ENCODE assay signal across 12 cellular contexts in the genomic region with DNA sequence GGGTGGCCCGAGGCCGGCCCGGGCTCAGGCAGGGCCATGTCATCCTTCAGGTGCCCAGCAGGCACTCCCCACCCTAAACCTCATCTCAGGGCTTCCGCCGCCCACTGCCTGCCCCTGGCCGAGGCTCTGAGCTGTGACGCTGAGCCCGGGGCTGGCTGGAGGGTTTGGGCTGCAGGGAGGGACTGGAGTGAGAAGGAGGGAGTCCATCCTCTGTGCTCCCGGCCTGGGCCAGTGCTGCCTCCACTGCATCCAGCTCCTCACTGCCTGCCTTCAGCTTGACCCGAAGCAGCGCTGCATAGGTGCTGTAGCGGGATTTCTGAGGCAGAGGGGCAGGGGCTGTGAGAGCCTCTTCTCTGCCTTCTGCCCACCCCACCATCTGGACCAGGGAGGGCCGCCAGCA. TPM values are rescaled to one million over a fixed set of nuclear protein-coding genes. Genes with fewer than 3 reads are reported as not detected.
DNase-seq lines count a peak whose midpoint lies in the region; ATAC-seq, FAIRE-seq and TF ChIP-seq lines count a peak whose summit lies in the region.
"Had no signal": no experiment of that assay in that cellular context is flagged by ENCODE, and none has a peak within 500 bp of the region (broad histone marks: within the 10 kb centered on the region; RNA-seq: fewer than 3 reads in every experiment).

No MANE protein-coding gene starts in this region.

- FAIRE-seq in H1 (lab: Jason Lieb, UNC) = no peak
- FAIRE-seq: RCC 7860 had no signal

- no peak overlapping the region for H3K14ac ChIP-seq in H1 (ENCODE audit: insufficient read length)

- H3K9me3 ChIP-seq in H1 (ENCODE audit: insufficient read depth in 2 of 2, low read depth in 1 of 2, low read length in 1 of 2) (no peaks in the 10 kb centered on the region), tibial artery (no peaks in the 10 kb centered on the region)
- H3K9me3 ChIP-seq: BLaER1 treated with 17β-estradiol and CSF1 and Interleukin-3, amounts not matched to agents 10 nM and 100 nM had no signal

- peak; percentile 59 for DNase-seq in activated CD8-positive, alpha-beta memory T cell treated with anti-CD3 and anti-CD28 coated beads for 24 hours
- no peak for DNase-seq in activated CD8-positive, alpha-beta memory T cell treated with anti-CD3 and anti-CD28 coated beads, Interleukin-2, amount 50 U/mL, for 4 hours
- DNase-seq in H1 (ENCODE audit: low read depth in 1 of 2, low spot score in 2 of 2) (no peak), progenitor cell of endocrine pancreas (ENCODE audit: low spot score, unreplicated experiment) (no peak), tibial artery (no peak)
- DNase-seq: SIG-M5 had no signal

- H3K23me2 ChIP-seq in H1 (ENCODE audit: low read depth, low read length) = no peaks in the 10 kb centered on the region

- TF ChIP-seq CTCF in H1 (IDR thresholded peaks at IDR 0.05; ENCODE audit: control extremely low read depth in 1 of 3, insufficient read depth in 1 of 3, low read depth in 1 of 3, low read length in 3 of 3) (no peak), progenitor cell of endocrine pancreas (IDR thresholded peaks at IDR 0.05; ENCODE audit: unreplicated experiment) (no peak), tibial artery (IDR thresholded peaks at IDR 0.05) (no peak)

- H2BK120ac ChIP-seq in H1 (replicated peaks; ENCODE audit: low read depth, low read length) = no peak overlapping the region

- H2BK5ac ChIP-seq in H1 (ENCODE audit: low read depth, low read length) = no peak overlapping the region

- no peaks in the 10 kb centered on the region for H3K79me2 ChIP-seq in H1 (ENCODE audit: control insufficient read depth in 1 of 2, insufficient read depth in 2 of 2, low read length in 2 of 2)

- no peaks in the 10 kb centered on the region for H3K9me3 Mint-ChIP-seq in progenitor cell of endocrine pancreas (ENCODE audit: low read depth)
- H3K9me3 Mint-ChIP-seq: GM23338 had no signal

- H3K27ac ChIP-seq in H1 (ENCODE audit: low read depth, low read length) = no peak overlapping the region
- H3K27ac ChIP-seq in rectal smooth muscle tissue (ENCODE audit: low read depth, low read length) = peak overlapping the region; percentile 97
- H3K27ac ChIP-seq in tibial artery = no peak overlapping the region
- H3K27ac ChIP-seq: BLaER1 treated with 17β-estradiol and CSF1 and Interleukin-3, amounts not matched to agents 10 nM and 100 nM had no signal

- no peak overlapping the region for H3K23ac ChIP-seq in H1 (ENCODE audit: insufficient read length)

- H2BK12ac ChIP-seq in H1 (ENCODE audit: low read depth, low read length) = no peak overlapping the region

- peak; percentile 24 for TF ChIP-seq POLR2A in GM19193 (IDR thresholded peaks at IDR 0.05; ENCODE audit: extremely low read depth, insufficient read depth, insufficient read length)
- TF ChIP-seq POLR2A in H1 (IDR thresholded peaks at IDR 0.05; ENCODE audit: control extremely low read depth in 1 of 2, low read depth in 2 of 2, low read length in 2 of 2) = no peak

- no peak overlapping the region for H3K4me3 ChIP-seq in H1 (ENCODE audit: extremely low read depth in 1 of 4, insufficient read depth in 2 of 4, low read depth in 3 of 4, low read length in 4 of 4)
- H3K4me3 ChIP-seq in rectal smooth muscle tissue (ENCODE audit: low read length) = no peak overlapping the region
- no peak overlapping the region for H3K4me3 ChIP-seq in tibial artery
- H3K4me3 ChIP-seq: BLaER1 treated with 17β-estradiol and CSF1 and Interleukin-3, amounts not matched to agents 10 nM and 100 nM; GM23338 had no signal

- no peak for TF ChIP-seq EP300 in H1 (IDR thresholded peaks at IDR 0.05; ENCODE audit: borderline replicate concordance in 1 of 2, low read depth in 2 of 2, low read length in 2 of 2)

- H3K79me1 ChIP-seq in H1 (ENCODE audit: low read depth, low read length) = no peaks in the 10 kb centered on the region

- WGBS in H1 (ENCODE audit: extremely low coverage in 1 of 2, insufficient coverage in 1 of 2, insufficient read length in 1 of 2, insufficient replicate concordance in 2 of 2, low coverage in 1 of 2, low lambda C conversion rate in 2 of 2, missing lambda C conversion rate in 1 of 2), 2 experiments = 96% methylated on average over 13 of the region's 13 CpGs; no CpG with 5 or more reads in 1 of the 2 experiments

- no peak overlapping the region for H2BK20ac ChIP-seq in H1 (ENCODE audit: low read length)

- intact Hi-C loops in tibial artery (cut with DNase I; ENCODE audit: low total_unique reads) = loop anchor here (5.0 kb wide), 2 partner anchors 74 to 231 kb away; no protein-coding TSS in a partner anchor

- H2AK5ac ChIP-seq in H1 (ENCODE audit: low read depth, low read length) = no peak overlapping the region

- H4K5ac ChIP-seq in H1 (ENCODE audit: insufficient read length, low read depth, low read length) = no peak overlapping the region

- no peak overlapping the region for H3K18ac ChIP-seq in H1 (ENCODE audit: extremely low read depth, low read length)

- H3K4me3 Mint-ChIP-seq in progenitor cell of endocrine pancreas (ENCODE audit: low read depth) = no peak overlapping the region
- H3K4me3 Mint-ChIP-seq: GM23338 had no signal

- H3K27me3 ChIP-seq in H1 (replicated peaks in 1 of 4; ENCODE audit: control insufficient read depth in 3 of 4, extremely low read depth in 1 of 4, insufficient read depth in 3 of 4, low read length in 3 of 4) (peaks cover 4 to 14% (median 10%) of the 10 kb centered on the region in 4 experiments), rectal smooth muscle tissue (ENCODE audit: control insufficient read depth, insufficient read depth, low read length) (no peaks in the 10 kb centered on the region), tibial artery (peaks cover 0 to 22% of the 10 kb centered on the region in 2 donors)

- TF ChIP-seq RAD21 in H1 (IDR thresholded peaks at IDR 0.05 in 1 of 2, conservative IDR thresholded peaks at IDR 0.05 in 1 of 2; ENCODE audit: low read depth in 2 of 2, low read length in 2 of 2) = no peak

- peaks cover 3 to 9% of the 10 kb centered on the region in 2 experiments for H4K20me1 ChIP-seq in H1 (replicated peaks in 1 of 2; ENCODE audit: control insufficient read depth in 1 of 2, insufficient read depth in 2 of 2, low read length in 2 of 2)

- H3K56ac ChIP-seq in H1 (replicated peaks; ENCODE audit: insufficient read length, low read depth, low read length) = no peak overlapping the region

- H3K36me3 Mint-ChIP-seq in progenitor cell of endocrine pancreas (ENCODE audit: insufficient read depth) = no peaks in the 10 kb centered on the region

- no peak overlapping the region for H2AFZ ChIP-seq in H1 (ENCODE audit: low read length)
- H2AFZ ChIP-seq: GM23338 had no signal

- H3K36me3 ChIP-seq in H1 (ENCODE audit: control insufficient read depth in 2 of 4, insufficient read depth in 4 of 4, low read length in 3 of 4) (peaks cover 2 to 13% (median 4%) of the 10 kb centered on the region in 4 experiments; a peak in 4 of 8 replicates), rectal smooth muscle tissue (ENCODE audit: control insufficient read depth, insufficient read depth, low read length) (peaks cover 13% of the 10 kb centered on the region), tibial artery (peaks cover 12 to 31% (median 20%) of the 10 kb centered on the region in 3 donors)

- peak overlapping the region; percentile 46; the same call in 1 of the 2 replicates for H4K8ac ChIP-seq in H1 (ENCODE audit: extremely low read depth, insufficient read depth, low read length)

- CTCF ChIA-PET in H1 (lab: Charles Lee; ENCODE audit: partially characterized antibody) = interaction anchor here (0.6 to 16.4 kb wide), 24 partner anchors 7 to 267 kb away, joined by 3 to 357 read pairs (median 4); partner anchors contain the start of genes C10orf95, CUEDC2, ELOVL3 and FBXL15

- H3K9ac ChIP-seq in H1 (replicated peaks in 1 of 4; ENCODE audit: extremely low read depth in 1 of 4, low read depth in 3 of 4, low read length in 3 of 4) (no peak overlapping the region), rectal smooth muscle tissue (ENCODE audit: low read length) (no peak overlapping the region)
- H3K9ac ChIP-seq: BLaER1 treated with 17β-estradiol and CSF1 and Interleukin-3, amounts not matched to agents 10 nM and 100 nM had no signal

- H3K27ac Mint-ChIP-seq in progenitor cell of endocrine pancreas = no peak overlapping the region
- H3K27ac Mint-ChIP-seq: GM23338 had no signal

- ATAC-seq in GM18520 (IDR thresholded peaks at IDR 0.05; ENCODE audit: unreplicated experiment) = no peak

- H3K4me1 Mint-ChIP-seq in progenitor cell of endocrine pancreas (ENCODE audit: low read depth) = peaks cover under 1% of the 10 kb centered on the region

- no peak overlapping the region for H2BK15ac ChIP-seq in H1 (ENCODE audit: low read length)

- POLR2A ChIA-PET in H1 (lab: Charles Lee; ENCODE audit: partially characterized antibody) = interaction anchor here (1.0 to 5.9 kb wide), 6 partner anchors 8 to 282 kb away, joined by 3 to 33 read pairs (median 4); partner anchors contain the start of genes C10orf95, NFKB2 and NOLC1

- no peak overlapping the region for H3K4ac ChIP-seq in H1 (replicated peaks; ENCODE audit: insufficient read length, low read depth, low read length)

- H3K4me1 ChIP-seq in H1 (replicated peaks in 1 of 4; ENCODE audit: control insufficient read depth in 3 of 4, insufficient read depth in 4 of 4, low read length in 3 of 4) (peaks cover 0 to 9% (median 5%) of the 10 kb centered on the region in 4 experiments; a peak in 4 of 7 replicates), rectal smooth muscle tissue (ENCODE audit: control insufficient read depth, insufficient read depth, low read length) (peaks cover 56% of the 10 kb centered on the region), tibial artery (peaks cover 5 to 19% (median 11%) of the 10 kb centered on the region in 4 donors)

- no peak overlapping the region for H3K4me2 ChIP-seq in H1 (ENCODE audit: insufficient read depth in 1 of 2, low read depth in 2 of 2, low read length in 2 of 2)
- H3K4me2 ChIP-seq: BLaER1 treated with 17β-estradiol and CSF1 and Interleukin-3, amounts not matched to agents 10 nM and 100 nM; GM23338 had no signal

- no peak overlapping the region for H4K91ac ChIP-seq in H1 (replicated peaks; ENCODE audit: insufficient read length, low read length)

- H3K27me3 Mint-ChIP-seq in progenitor cell of endocrine pancreas = peaks cover 27% of the 10 kb centered on the region

RNA-seq across cellular contexts. Expression of gene NFKB2, which starts 7.6 kb away (rescaled TPM):
- total RNA-seq in H1 (2021; fragmentation: NEBNext Ultra II Directional; extraction: Animal tissue kit (Norgen Biotek cat#: 25700)) = 18.7 and 20.4 TPM in 2 replicates
- 31.4 and 34.5 TPM in 2 replicates for polyA plus RNA-seq in H1 (2011; rRNA removed)
- polyA plus RNA-seq in H1 (2011; cell fraction: cytosol; rRNA removed) = 26.8 TPM
- polyA plus RNA-seq in H1 (2011; cell fraction: nucleus; rRNA removed) = 78.0 TPM
- polyA plus RNA-seq in H1 (2012, experiment 1 of 2) = 25.2 to 41.2 TPM (median 38.4 TPM) in 4 replicates
- polyA plus RNA-seq in H1 (2012, experiment 2 of 2) = 27.3 TPM
- 7.1 TPM for polyA plus RNA-seq in H1 (2013, experiment 1 of 2)
- polyA plus RNA-seq in H1 (2013, experiment 2 of 2) = 5.6 TPM
- polyA minus RNA-seq in H1 (2011; rRNA and poly(A)+ RNA removed) = 13.4 and 14.3 TPM in 2 replicates
- polyA minus RNA-seq in H1 (2011; cell fraction: cytosol; rRNA and poly(A)+ RNA removed) = 20.0 TPM
- 18.3 TPM for polyA minus RNA-seq in H1 (2011; cell fraction: nucleus; rRNA and poly(A)+ RNA removed)
- total RNA-seq in progenitor cell of endocrine pancreas = 21.6 and 23.1 TPM in 2 replicates

RNA-seq across cellular contexts. Expression of gene PSD, which starts 15.5 kb away (rescaled TPM):
- total RNA-seq in H1 (2021; fragmentation: NEBNext Ultra II Directional; extraction: Animal tissue kit (Norgen Biotek cat#: 25700)) = 5.6 and 6.0 TPM in 2 replicates
- polyA plus RNA-seq in H1 (2011; rRNA removed) = 5.4 and 8.0 TPM in 2 replicates
- polyA plus RNA-seq in H1 (2011; cell fraction: cytosol; rRNA removed) = 6.0 TPM
- polyA plus RNA-seq in H1 (2011; cell fraction: nucleus; rRNA removed) = 30.7 TPM
- polyA plus RNA-seq in H1 (2012, experiment 1 of 2) = 5.8 to 8.4 TPM (median 7.1 TPM) in 4 replicates
- polyA plus RNA-seq in H1 (2012, experiment 2 of 2) = 4.3 TPM
- 4.1 TPM for polyA plus RNA-seq in H1 (2013, experiment 1 of 2)
- polyA plus RNA-seq in H1 (2013, experiment 2 of 2) = 2.9 TPM
- polyA minus RNA-seq in H1 (2011; rRNA and poly(A)+ RNA removed) = 2.6 and 3.0 TPM in 2 replicates
- 2.9 TPM for polyA minus RNA-seq in H1 (2011; cell fraction: cytosol; rRNA and poly(A)+ RNA removed)
- polyA minus RNA-seq in H1 (2011; cell fraction: nucleus; rRNA and poly(A)+ RNA removed) = 9.0 TPM
- 8.9 and 10.7 TPM in 2 replicates for total RNA-seq in progenitor cell of endocrine pancreas

RNA-seq across cellular contexts. Expression of gene FBXL15, which starts 17.5 kb away (rescaled TPM):
- 11.3 and 15.4 TPM in 2 replicates for total RNA-seq in H1 (2021; fragmentation: NEBNext Ultra II Directional; extraction: Animal tissue kit (Norgen Biotek cat#: 25700))
- 22.6 and 29.2 TPM in 2 replicates for polyA plus RNA-seq in H1 (2011; rRNA removed)
- polyA plus RNA-seq in H1 (2011; cell fraction: cytosol; rRNA removed) = 24.4 TPM
- polyA plus RNA-seq in H1 (2011; cell fraction: nucleus; rRNA removed) = 29.1 TPM
- 6.3 to 17.2 TPM (median 16.5 TPM) in 4 replicates for polyA plus RNA-seq in H1 (2012, experiment 1 of 2)
- 12.9 TPM for polyA plus RNA-seq in H1 (2012, experiment 2 of 2)
- 8.9 TPM for polyA plus RNA-seq in H1 (2013, experiment 1 of 2)
- 8.0 TPM for polyA plus RNA-seq in H1 (2013, experiment 2 of 2)
- polyA minus RNA-seq in H1 (2011; rRNA and poly(A)+ RNA removed) = 1.7 and 1.8 TPM in 2 replicates
- 9.8 TPM for polyA minus RNA-seq in H1 (2011; cell fraction: cytosol; rRNA and poly(A)+ RNA removed)
- polyA minus RNA-seq in H1 (2011; cell fraction: nucleus; rRNA and poly(A)+ RNA removed) = 9.6 TPM
- total RNA-seq in progenitor cell of endocrine pancreas = 14.0 and 14.9 TPM in 2 replicates

RNA-seq across cellular contexts. Expression of gene CUEDC2, which starts 29.3 kb away (rescaled TPM):
- total RNA-seq in H1 (2021; fragmentation: NEBNext Ultra II Directional; extraction: Animal tissue kit (Norgen Biotek cat#: 25700)) = 41.7 and 43.6 TPM in 2 replicates
- 55.2 and 66.7 TPM in 2 replicates for polyA plus RNA-seq in H1 (2011; rRNA removed)
- 64.7 TPM for polyA plus RNA-seq in H1 (2011; cell fraction: cytosol; rRNA removed)
- polyA plus RNA-seq in H1 (2011; cell fraction: nucleus; rRNA removed) = 85.7 TPM
- polyA plus RNA-seq in H1 (2012, experiment 1 of 2) = 34.9 to 55.7 TPM (median 49.6 TPM) in 4 replicates
- 50.4 TPM for polyA plus RNA-seq in H1 (2012, experiment 2 of 2)
- polyA plus RNA-seq in H1 (2013, experiment 1 of 2) = 59.5 TPM
- polyA plus RNA-seq in H1 (2013, experiment 2 of 2) = 62.0 TPM
- polyA minus RNA-seq in H1 (2011; rRNA and poly(A)+ RNA removed) = 15.2 and 16.5 TPM in 2 replicates
- polyA minus RNA-seq in H1 (2011; cell fraction: cytosol; rRNA and poly(A)+ RNA removed) = 25.0 TPM
- polyA minus RNA-seq in H1 (2011; cell fraction: nucleus; rRNA and poly(A)+ RNA removed) = 17.6 TPM
- 69.9 and 70.5 TPM in 2 replicates for total RNA-seq in progenitor cell of endocrine pancreas

RNA-seq across cellular contexts. Expression of gene C10orf95, which starts 48.2 kb away (rescaled TPM):
- total RNA-seq in H1 (2021; fragmentation: NEBNext Ultra II Directional; extraction: Animal tissue kit (Norgen Biotek cat#: 25700)) = 0.34 and 0.44 TPM in 2 replicates
- polyA plus RNA-seq in H1 (2011; rRNA removed) = 0.48 and 0.80 TPM in 2 replicates
- 0.41 TPM for polyA plus RNA-seq in H1 (2011; cell fraction: cytosol; rRNA removed)
- 0.40 TPM for polyA plus RNA-seq in H1 (2011; cell fraction: nucleus; rRNA removed)
- 1.8 to 2.5 TPM (median 2.2 TPM) in 4 replicates for polyA plus RNA-seq in H1 (2012, experiment 1 of 2)
- polyA plus RNA-seq in H1 (2012, experiment 2 of 2) = 0.34 TPM
- 0.32 TPM for polyA plus RNA-seq in H1 (2013, experiment 1 of 2)
- polyA plus RNA-seq in H1 (2013, experiment 2 of 2) = 0.35 TPM
- 0.49 and 0.76 TPM in 2 replicates for polyA minus RNA-seq in H1 (2011; rRNA and poly(A)+ RNA removed)
- not detected for polyA minus RNA-seq in H1 (2011; cell fraction: cytosol; rRNA and poly(A)+ RNA removed)
- polyA minus RNA-seq in H1 (2011; cell fraction: nucleus; rRNA and poly(A)+ RNA removed) = not detected
- total RNA-seq in progenitor cell of endocrine pancreas = 0.73 and 0.77 TPM in 2 replicates
